Comparison of ENCODE assay signal across 8 cellular contexts in genomic region chr5:68215888-68216736, GRCh38. TPM values are rescaled to one million over a fixed set of nuclear protein-coding genes. Genes with fewer than 3 reads are reported as not detected.
DNase-seq lines count a peak whose midpoint lies in the region; ATAC-seq and TF ChIP-seq lines count a peak whose summit lies in the region.

No MANE protein-coding gene starts in this region.

- peaks cover 28% of the 10 kb centered on the region for H3K4me1 ChIP-seq in OCI-LY7 (ENCODE audit: insufficient read depth, low read length, poor library complexity, severe bottlenecking)
- H3K4me1 ChIP-seq in neuronal stem cell (ENCODE audit: control insufficient read depth in 2 of 2, insufficient read depth in 1 of 2, low read depth in 1 of 2, low read length in 2 of 2) = peaks cover 0 to 5% of the 10 kb centered on the region in 2 donors

- H3K9me2 ChIP-seq in OCI-LY7 (ENCODE audit: insufficient read depth, low read length) = no peaks in the 10 kb centered on the region

- peak overlapping the region; percentile 98 for H3K18ac ChIP-seq in neuronal stem cell (ENCODE audit: low read length)

- peaks cover 47% of the 10 kb centered on the region for H3K79me2 ChIP-seq in OCI-LY7 (ENCODE audit: insufficient read depth, low read depth, low read length)

- H4K8ac ChIP-seq in neuronal stem cell (ENCODE audit: low read depth, low read length) = no peak overlapping the region

- H3K36me3 Mint-ChIP-seq in activated T-cell treated with anti-CD3 and anti-CD28 coated beads, Interleukin-2, amount 50 U/mL, for 24 hours (ENCODE audit: low read depth) = peaks cover 34% of the 10 kb centered on the region

- H2BK15ac ChIP-seq in neuronal stem cell (ENCODE audit: low read length) = peak overlapping the region; percentile 34

- H2BK12ac ChIP-seq in neuronal stem cell (ENCODE audit: low read length) = no peak overlapping the region

- BruUV-seq in OCI-LY7 (replicated peaks; lab: Mats Ljungman, UMichigan) = no TSS peak

- ATAC-seq in GM19395 (IDR thresholded peaks at IDR 0.05; ENCODE audit: unreplicated experiment) = peak; percentile 54
- ATAC-seq in HG03520 (IDR thresholded peaks at IDR 0.05; ENCODE audit: unreplicated experiment) = peak; percentile 42

- peaks cover 21% of the 10 kb centered on the region for H3K36me3 ChIP-seq in OCI-LY7 (ENCODE audit: insufficient read depth, low read length)
- H3K36me3 ChIP-seq in neuronal stem cell (replicated peaks in 1 of 2; ENCODE audit: control insufficient read depth in 2 of 2, insufficient read depth in 2 of 2, low read length in 2 of 2) = peaks cover 3 to 14% of the 10 kb centered on the region in 2 donors

- peaks cover 14% of the 10 kb centered on the region for H4K20me1 ChIP-seq in OCI-LY7 (ENCODE audit: insufficient read depth, low read length)

- H3K4ac ChIP-seq in neuronal stem cell (ENCODE audit: low read length) = no peak overlapping the region

- peak overlapping the region; percentile 92 for H3K4me3 Mint-ChIP-seq in activated T-cell treated with anti-CD3 and anti-CD28 coated beads, Interleukin-2, amount 50 U/mL, for 24 hours

- POLR2A ChIA-PET in OCI-LY7 (lab: Charles Lee) = interaction anchor here (0.5 to 2.7 kb wide), 13 partner anchors 8 to 995 kb away, joined by 3 to 17 read pairs (median 5); no protein-coding TSS in a partner anchor

- no CpG with 5 or more reads among the region's 80 CpGs for WGBS in neuronal stem cell (ENCODE audit: extremely low coverage in 2 of 2, insufficient read length in 2 of 2, insufficient replicate concordance in 1 of 2), 2 donors

- peak; percentile 28; the same call in 1 of the 2 replicates for TF ChIP-seq CTCF in OCI-LY7 (conservative IDR thresholded peaks at IDR 0.05; ENCODE audit: low read length)
- TF ChIP-seq CTCF in fibroblast of mammary gland (conservative IDR thresholded peaks at IDR 0.05; ENCODE audit: control insufficient read depth, insufficient read depth, low read depth, low read length) = no peak

- H3K4me2 ChIP-seq in OCI-LY7 (ENCODE audit: low read length) (peak overlapping the region; percentile 85), neuronal stem cell (ENCODE audit: insufficient read depth, low read length, poor library complexity, severe bottlenecking) (peak overlapping the region; percentile 54)

- peak overlapping the region; percentile 94 for H3K9ac ChIP-seq in neuronal stem cell (ENCODE audit: low read depth, low read length, poor library complexity)

- H3K27ac ChIP-seq in OCI-LY7 (ENCODE audit: low read depth, low read length, poor library complexity, severe bottlenecking) (peak overlapping the region; percentile 95), neuronal stem cell (replicated peaks; ENCODE audit: low read length) (peak overlapping the region; percentile 79), temporal lobe (ENCODE audit: low read depth, low read length) (peak overlapping the region; percentile 84)

- H4K91ac ChIP-seq in neuronal stem cell (ENCODE audit: low read depth, low read length, poor library complexity) = no peak overlapping the region

- H3K27me3 ChIP-seq in neuronal stem cell (ENCODE audit: control insufficient read depth in 3 of 3, insufficient read depth in 3 of 3, low read depth in 1 of 3, low read length in 3 of 3) = no peaks in the 10 kb centered on the region

- H2AFZ ChIP-seq in OCI-LY7 (ENCODE audit: low read length) = peak overlapping the region; percentile 71
- peak overlapping the region; percentile 97 for H2AFZ ChIP-seq in neuronal stem cell (ENCODE audit: low read length)

- H2AK5ac ChIP-seq in neuronal stem cell (ENCODE audit: low read depth, low read length) = peak overlapping the region; percentile 9

- H3K9me3 Mint-ChIP-seq in activated T-cell treated with anti-CD3 and anti-CD28 coated beads, Interleukin-2, amount 50 U/mL, for 24 hours = peaks cover 11% of the 10 kb centered on the region

- DNase-seq in CD1c-positive myeloid dendritic cell (ENCODE audit: extremely low spot score) = peak; percentile 43
- DNase-seq in OCI-LY7 (ENCODE audit: low spot score) = peak; percentile 80
- DNase-seq in activated T-cell treated with anti-CD3 and anti-CD28 coated beads, Interleukin-2, amount 50 U/mL, for 24 hours = peak; percentile 80
- no peak for DNase-seq in fibroblast of mammary gland (ENCODE audit: low read depth)
- peak; percentile 59 for DNase-seq in neuronal stem cell (ENCODE audit: low spot score)

- intact Hi-C loops in OCI-LY7 (cut with micrococcal nuclease; ENCODE audit: unreplicated experiment) = loop anchor here (5.0 to 10.0 kb wide), 2 partner anchors 999 to 1211 kb away; no protein-coding TSS in a partner anchor

- H3K14ac ChIP-seq in neuronal stem cell (ENCODE audit: low read length) = peak overlapping the region; percentile 83

- no peak overlapping the region for H2BK120ac ChIP-seq in neuronal stem cell (ENCODE audit: low read depth, low read length)

- H3K4me1 Mint-ChIP-seq in activated T-cell treated with anti-CD3 and anti-CD28 coated beads, Interleukin-2, amount 50 U/mL, for 24 hours (ENCODE audit: low read depth) = peaks cover 49% of the 10 kb centered on the region

- H3K27me3 Mint-ChIP-seq in activated T-cell treated with anti-CD3 and anti-CD28 coated beads, Interleukin-2, amount 50 U/mL, for 24 hours = no peaks in the 10 kb centered on the region

- H2BK5ac ChIP-seq in neuronal stem cell (ENCODE audit: low read length) = peak overlapping the region; percentile 90

- peak overlapping the region; percentile 87 for H3K23ac ChIP-seq in neuronal stem cell (ENCODE audit: low read depth, low read length, poor library complexity)

- CTCF ChIA-PET in OCI-LY7 (lab: Charles Lee; ENCODE audit: unreplicated experiment) = interaction anchor here (0.6 to 1.2 kb wide), 2 partner anchors 34 to 190 kb away, joined by 4 read pairs; no protein-coding TSS in a partner anchor

- peaks cover 7% of the 10 kb centered on the region for H3K79me1 ChIP-seq in neuronal stem cell (ENCODE audit: low read depth, low read length)

- H3K9me3 ChIP-seq in OCI-LY7 (ENCODE audit: low read length) (peaks cover 10% of the 10 kb centered on the region), neuronal stem cell (replicated peaks in 1 of 2; ENCODE audit: control insufficient read depth in 2 of 2, insufficient read depth in 1 of 2, low read depth in 1 of 2, low read length in 2 of 2) (peaks cover 3 to 17% of the 10 kb centered on the region in 2 donors)

- peak overlapping the region; percentile 89 for H3K4me3 ChIP-seq in OCI-LY7 (ENCODE audit: low read depth, low read length, poor library complexity, severe bottlenecking)
- H3K4me3 ChIP-seq in fibroblast of mammary gland (ENCODE audit: control insufficient read depth, low read depth, low read length) = peak overlapping the region; percentile 87
- H3K4me3 ChIP-seq in neuronal stem cell (ENCODE audit: low read length in 2 of 2) = peak overlapping the region; percentile 66 to 100

- peak overlapping the region; percentile 90 for H3K27ac Mint-ChIP-seq in activated T-cell treated with anti-CD3 and anti-CD28 coated beads, Interleukin-2, amount 50 U/mL, for 24 hours

RNA-seq across cellular contexts. Expression of gene PIK3R1, which starts 0.6 kb away (rescaled TPM):
- total RNA-seq in OCI-LY7 (2014; rRNA removed; shearing (Covaris generic)) = 14.9 and 15.8 TPM in 2 replicates
- total RNA-seq in OCI-LY7 (2022) (43.4 and 45.6 TPM in 2 replicates), temporal lobe (114 TPM)
- polyA plus RNA-seq in neuronal stem cell (2013, experiment 1 of 2) = 14.0 TPM
- 14.2 TPM for polyA plus RNA-seq in neuronal stem cell (2013, experiment 2 of 2)
